ENCODE assay signal across 33 cellular contexts in genomic region chr3:107106907-107107306, GRCh38.
"Had no signal": no experiment of that assay in that cellular context is flagged by ENCODE, and none has a peak within 500 bp of the region (broad histone marks: within the 10 kb centered on the region; RNA-seq: fewer than 3 reads in every experiment).

No MANE protein-coding gene starts in this region.

- H3K4me1 ChIP-seq: body of pancreas, colonic mucosa, esophagus squamous epithelium, gastroesophageal sphincter, heart right ventricle had no signal

- H3K4me3 ChIP-seq: body of pancreas, cardiac muscle cell, colonic mucosa, esophagus squamous epithelium, gastroesophageal sphincter, heart right ventricle had no signal

- H3K36me3 ChIP-seq: cardiac muscle cell, colonic mucosa, esophagus squamous epithelium, gastroesophageal sphincter, heart right ventricle had no signal

- FAIRE-seq: endometrium, endothelial cell of umbilical vein, TTC549 had no signal

- H3K27me3 ChIP-seq: body of pancreas, cardiac muscle cell, colonic mucosa, esophagus squamous epithelium, gastroesophageal sphincter, heart right ventricle had no signal

- H3K27ac Mint-ChIP-seq: activated CD4-positive, alpha-beta T cell treated with anti-CD3 and anti-CD28 coated beads, Interleukin-2, amount 10 ng/mL, durations not matched to agents 7 days and 5 days; activated CD8-positive, alpha-beta T cell treated with anti-CD3 and anti-CD28 coated beads for 36 hours; activated naive CD8-positive, alpha-beta T cell; activated T-helper 17 cell treated with anti-CD3 and anti-CD28 coated beads, Interleukin-2, amount 50 U/mL, for 72 hours; T-helper 1 cell treated with Interleukin-12 subunit alpha and Interleukin-12 subunit beta and Interleukin-4 antibody, amounts not matched to agents 30 μg/mL and 1 μg/mL, for 36 hours; WTC11 had no signal

- H3K9me3 ChIP-seq: body of pancreas, colonic mucosa, esophagus squamous epithelium, gastroesophageal sphincter had no signal

- H3K27me3 Mint-ChIP-seq: activated CD4-positive, alpha-beta T cell treated with anti-CD3 and anti-CD28 coated beads, Interleukin-2, amount 10 ng/mL, durations not matched to agents 7 days and 5 days had no signal

- H3K4me1 Mint-ChIP-seq: activated CD4-positive, alpha-beta T cell treated with anti-CD3 and anti-CD28 coated beads, Interleukin-2, amount 10 ng/mL, durations not matched to agents 7 days and 5 days; activated T-helper 17 cell treated with anti-CD3 and anti-CD28 coated beads, Interleukin-2, amount 50 U/mL, for 72 hours; WTC11 had no signal

- H3K27ac ChIP-seq: body of pancreas, cardiac muscle cell, colonic mucosa, epithelial cell of prostate, esophagus squamous epithelium, gastroesophageal sphincter, heart right ventricle, VCaP had no signal

- ATAC-seq: activated CD8-positive, alpha-beta T cell treated with anti-CD3 and anti-CD28 coated beads for 36 hours; activated T-cell treated with anti-CD3 and anti-CD28 coated beads, Interleukin-2, amount 50 U/mL, for 4 hours; activated T-helper 17 cell treated with anti-CD3 and anti-CD28 coated beads, Interleukin-2, amount 50 U/mL, for 72 hours; body of pancreas; gastroesophageal sphincter; heart right ventricle; WTC11 had no signal

- H3K4me3 Mint-ChIP-seq: activated CD4-positive, alpha-beta T cell treated with anti-CD3 and anti-CD28 coated beads, Interleukin-2, amount 10 ng/mL, durations not matched to agents 7 days and 5 days; activated CD8-positive, alpha-beta T cell treated with anti-CD3 and anti-CD28 coated beads for 36 hours; activated naive CD8-positive, alpha-beta T cell; activated T-cell treated with anti-CD3 and anti-CD28 coated beads, Interleukin-2, amount 50 U/mL, for 4 hours; activated T-helper 17 cell treated with anti-CD3 and anti-CD28 coated beads, Interleukin-2, amount 50 U/mL, for 72 hours; T-helper 1 cell treated with Interleukin-12 subunit alpha and Interleukin-12 subunit beta and Interleukin-4 antibody, amounts not matched to agents 30 μg/mL and 1 μg/mL, for 36 hours; WTC11 had no signal

- DNase-seq: activated CD4-positive, alpha-beta T cell treated with anti-CD3 and anti-CD28 coated beads for 1 hour; activated CD4-positive, alpha-beta T cell treated with anti-CD3 and anti-CD28 coated beads for 4 hours; activated CD4-positive, alpha-beta T cell treated with anti-CD3 and anti-CD28 coated beads, Interleukin-2, amount 10 ng/mL, durations not matched to agents 7 days and 5 days; activated CD4-positive, alpha-beta T cell treated with anti-CD3 and anti-CD28 coated beads, Interleukin-2, amount 50 U/mL, for 4 hours; activated CD8-positive, alpha-beta memory T cell treated with anti-CD3 and anti-CD28 coated beads for 24 hours; activated CD8-positive, alpha-beta T cell treated with anti-CD3 and anti-CD28 coated beads for 36 hours; activated effector memory CD4-positive, alpha-beta T cell treated with Interleukin-2 at 50 U/mL for 16 hours; activated gamma-delta T cell treated with Interleukin-2 at 50 U/mL for 16 hours; activated naive CD4-positive, alpha-beta T cell treated with anti-CD3 and anti-CD28 coated beads, Interleukin-2, amount 50 U/mL, for 16 hours; activated naive CD4-positive, alpha-beta T cell treated with Interleukin-2 at 50 U/mL for 16 hours; activated T-cell treated with anti-CD3 and anti-CD28 coated beads, Interleukin-2, amount 50 U/mL, for 4 hours; amniotic stem cell; anterior cingulate cortex; body of pancreas; central memory CD4-positive, alpha-beta T cell; cerebellar nuclear complex; colonic mucosa; effector CD8-positive, alpha-beta T cell; esophagus squamous epithelium; foreskin melanocyte; heart right ventricle; T-helper 9 cell had no signal

- H3K36me3 Mint-ChIP-seq: activated naive CD8-positive, alpha-beta T cell had no signal
